In the genomic region with DNA sequence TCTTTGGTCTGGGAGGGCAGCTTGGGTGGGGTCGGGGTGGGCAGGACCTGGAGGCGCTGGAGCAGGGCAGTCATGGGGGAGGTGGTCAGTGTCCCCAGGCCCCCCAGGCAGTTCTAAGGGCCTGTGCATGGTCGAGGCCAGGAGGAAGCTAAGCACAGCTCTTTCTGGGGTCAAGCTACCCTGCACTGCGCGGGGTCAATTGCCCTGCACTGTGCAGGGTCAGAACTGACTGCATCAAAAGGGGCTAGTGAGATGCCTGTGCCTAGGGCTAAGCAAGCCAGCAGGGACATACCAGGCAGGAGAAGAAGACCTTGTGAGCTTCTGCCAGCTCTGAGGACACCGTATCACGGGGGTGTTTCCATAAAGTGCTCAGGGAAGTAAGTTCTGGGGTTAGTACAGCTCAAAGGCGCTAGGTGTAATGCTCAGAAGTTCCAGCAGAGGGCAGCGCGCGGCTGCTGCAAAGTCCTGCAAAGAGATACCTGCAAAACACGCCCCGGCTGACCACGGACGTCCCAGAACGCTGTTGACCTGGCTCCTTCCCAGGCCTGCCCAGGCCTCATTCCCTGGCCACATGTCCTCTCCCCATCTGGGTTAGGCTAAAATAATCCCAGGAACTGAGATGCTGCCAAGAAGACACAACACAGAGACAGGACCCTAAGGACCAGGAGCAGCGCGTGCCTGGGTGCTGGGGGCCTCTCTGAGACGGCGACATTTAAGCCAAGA, we compare ENCODE assay signal across 8 cellular contexts. TPM values are rescaled to one million over a fixed set of nuclear protein-coding genes. Genes with fewer than 3 reads are reported as not detected.
A peak's percentile ranks its signal among the peaks of the same experiment; 100 is the strongest.
DNase-seq lines count a peak whose midpoint lies in the region; ATAC-seq and TF ChIP-seq lines count a peak whose summit lies in the region.

No MANE protein-coding gene starts in this region.

- H3K27me3 ChIP-seq in parathyroid adenoma (ENCODE audit: control insufficient read depth, insufficient read depth, low read length) (no peaks in the 10 kb centered on the region), transverse colon (no peaks in the 10 kb centered on the region)

- no peak for TF ChIP-seq EP300 in transverse colon (IDR thresholded peaks at IDR 0.05; ENCODE audit: low read depth)

- H3K27ac ChIP-seq in SK-N-MC (no peak overlapping the region), parathyroid adenoma (no peak overlapping the region), transverse colon (no peak overlapping the region)

- 36 to 69% methylated on average over 7 to 20 of the region's 20 CpGs for WGBS in transverse colon (ENCODE audit: low coverage in 1 of 2), 2 donors

- TF ChIP-seq CTCF in parathyroid adenoma (IDR thresholded peaks at IDR 0.05) (peak; percentile 97), transverse colon (IDR thresholded peaks at IDR 0.05) (peak; percentile 93 to 96 (median 96))

- TF ChIP-seq POLR2A in transverse colon (IDR thresholded peaks at IDR 0.05) = no peak

- H3K4me1 ChIP-seq in parathyroid adenoma (no peaks in the 10 kb centered on the region), transverse colon (peaks cover 0 to 6% (median 0%) of the 10 kb centered on the region in 4 donors)

- H2AFZ ChIP-seq in parathyroid adenoma = no peak overlapping the region

- no peaks in the 10 kb centered on the region for H3K36me3 ChIP-seq in SK-N-MC (ENCODE audit: insufficient read depth, low read length)
- H3K36me3 ChIP-seq in parathyroid adenoma (ENCODE audit: control insufficient read depth, insufficient read depth, low read length) = no peaks in the 10 kb centered on the region
- no peaks in the 10 kb centered on the region for H3K36me3 ChIP-seq in transverse colon

- H3K4me3 ChIP-seq in SK-N-MC (no peak overlapping the region), parathyroid adenoma (ENCODE audit: low read depth, low read length) (no peak overlapping the region), transverse colon (no peak overlapping the region)

- H3K9me3 ChIP-seq in SK-N-MC (ENCODE audit: low read depth, low read length) = no peaks in the 10 kb centered on the region
- no peaks in the 10 kb centered on the region for H3K9me3 ChIP-seq in parathyroid adenoma (ENCODE audit: control insufficient read depth, low read length)
- no peaks in the 10 kb centered on the region for H3K9me3 ChIP-seq in transverse colon

- ATAC-seq in GM18868 (IDR thresholded peaks at IDR 0.05; ENCODE audit: unreplicated experiment) = peak; percentile 51

- DNase-seq in AG08396 (ENCODE audit: low spot score) (peak; percentile 76), HUDEP-2 (lab: John Stamatoyannopoulos, UW; ENCODE audit: unreplicated experiment in 76 of 76) (peak in 67 of 76 experiments; percentile 2 to 79 (median 49)), SK-N-MC (ENCODE audit: low read depth, low spot score) (peak; percentile 10), glomerular endothelial cell (ENCODE audit: extremely low read depth, low read depth, low spot score) (peak; percentile 22), transverse colon (peak; percentile 88)
- peak; percentile 49 to 76 (median 71) for DNase-seq in activated naive CD4-positive, alpha-beta T cell (lab: John Stamatoyannopoulos, UW)

- H3K9ac ChIP-seq in SK-N-MC (ENCODE audit: insufficient read length) (no peak overlapping the region), parathyroid adenoma (no peak overlapping the region)

- in situ Hi-C loops in transverse colon (cut with MboI; ENCODE audit: low pct_ligation_motif_present in 1 of 4, low pct_unique_long_range_greater_than_20kb in 1 of 4, low sequenced_read_pairs in 3 of 4) = loop anchor here in 3 of 4 donors (25.0 kb wide), 2 partner anchors 370 to 545 kb away; no protein-coding TSS in a partner anchor

- intact Hi-C loops in transverse colon (cut with DNase I; ENCODE audit: low total_unique reads) = loop anchor here (5.0 to 10.0 kb wide), 2 partner anchors 363 to 555 kb away; no protein-coding TSS in a partner anchor

- no peaks in the 10 kb centered on the region for H3K79me2 ChIP-seq in parathyroid adenoma

- H3K4me2 ChIP-seq in parathyroid adenoma (ENCODE audit: low read length) = no peak overlapping the region

RNA-seq across cellular contexts. Expression of a gene that starts 18.8 kb away (rescaled TPM):
- 50.1 and 57.1 TPM in 2 replicates for total RNA-seq in glomerular endothelial cell
- 10 to 100 TPM; 24.0 to 43.0 (median 31.8) TPM for total RNA-seq in transverse colon

Comparison
In these comparisons a context has a peak if more than half of its experiments do, and no peak if none do; other contexts are left out.
1. DNase-seq: peak in every context shown above with its lines; median percentile 88 in transverse colon; 76 in AG08396; 71 in activated naive CD4-positive, alpha-beta T cell; 49 in HUDEP-2; 22 in glomerular endothelial cell; 10 in SK-N-MC.